10 cellular contexts compared by ENCODE assay signal in the genomic region with DNA sequence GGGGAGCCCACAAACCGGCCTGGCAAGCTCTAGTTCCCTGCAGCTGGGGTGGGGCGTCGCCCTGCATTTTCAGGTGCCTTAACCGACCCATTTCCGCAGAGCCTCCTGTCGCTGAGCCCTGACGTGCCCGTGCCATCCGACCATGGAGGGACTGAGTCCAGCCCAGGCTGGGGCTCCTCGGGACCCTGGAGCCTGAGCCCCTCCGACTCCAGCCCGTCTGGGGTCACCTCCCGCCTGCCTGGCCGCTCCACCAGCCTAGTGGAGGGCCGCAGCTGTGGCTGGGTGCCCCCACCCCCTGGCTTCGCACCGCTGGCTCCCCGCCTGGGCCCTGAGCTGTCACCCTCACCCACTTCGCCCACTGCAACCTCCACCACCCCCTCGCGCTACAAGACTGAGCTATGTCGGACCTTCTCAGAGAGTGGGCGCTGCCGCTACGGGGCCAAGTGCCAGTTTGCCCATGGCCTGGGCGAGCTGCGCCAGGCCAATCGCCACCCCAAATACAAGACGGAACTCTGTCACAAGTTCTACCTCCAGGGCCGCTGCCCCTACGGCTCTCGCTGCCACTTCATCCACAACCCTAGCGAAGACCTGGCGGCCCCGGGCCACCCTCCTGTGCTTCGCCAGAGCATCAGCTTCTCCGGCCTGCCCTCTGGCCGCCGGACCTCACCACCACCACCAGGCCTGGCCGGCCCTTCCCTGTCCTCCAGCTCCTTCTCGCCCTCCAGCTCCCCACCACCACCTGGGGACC. TPM values are rescaled to one million over a fixed set of nuclear protein-coding genes. Genes with fewer than 3 reads are reported as not detected.
DNase-seq lines count a peak whose midpoint lies in the region; ATAC-seq, FAIRE-seq and TF ChIP-seq lines count a peak whose summit lies in the region.
"Had no signal": no experiment of that assay in that cellular context is flagged by ENCODE, and none has a peak within 500 bp of the region (broad histone marks: within the 10 kb centered on the region; RNA-seq: fewer than 3 reads in every experiment).

No MANE protein-coding gene starts in this region.

- FAIRE-seq in H1 (lab: Jason Lieb, UNC), result no peak
- FAIRE-seq: A204.1, colon had no signal

- H3K23ac ChIP-seq in H1 (ENCODE audit: insufficient read length), result no peak overlapping the region

- H3K9ac ChIP-seq in H1 (replicated peaks in 1 of 4; ENCODE audit: extremely low read depth in 1 of 4, low read depth in 3 of 4, low read length in 3 of 4), result peak overlapping the region in 2 of 4 experiments; percentile 64 to 77; a peak in 3 of 7 replicates
- H3K9ac ChIP-seq in mucosa of rectum (ENCODE audit: low read depth in 1 of 2, low read length in 2 of 2), result peak overlapping the region; percentile 98 to 99

- H4K91ac ChIP-seq in H1 (replicated peaks; ENCODE audit: insufficient read length, low read length), result no peak overlapping the region

- H3K79me2 ChIP-seq in H1 (ENCODE audit: control insufficient read depth in 1 of 2, insufficient read depth in 2 of 2, low read length in 2 of 2), result peaks cover 0 to 20% of the 10 kb centered on the region in 2 experiments; a peak in 1 of 4 replicates

- H4K8ac ChIP-seq in H1 (ENCODE audit: extremely low read depth, insufficient read depth, low read length), result peak overlapping the region; percentile 83

- peaks cover 0 to 5% (median 0%) of the 10 kb centered on the region in 4 experiments; a peak in 1 of 8 replicates for H3K36me3 ChIP-seq in H1 (ENCODE audit: control insufficient read depth in 2 of 4, insufficient read depth in 4 of 4, low read length in 3 of 4)
- H3K36me3 ChIP-seq in mucosa of rectum (ENCODE audit: control insufficient read depth in 2 of 2, insufficient read depth in 2 of 2, low read length in 2 of 2), result peaks cover 12 to 18% of the 10 kb centered on the region in 2 donors
- H3K36me3 ChIP-seq in upper lobe of right lung, result peaks cover 18% of the 10 kb centered on the region

- no peak for TF ChIP-seq EP300 in H1 (IDR thresholded peaks at IDR 0.05; ENCODE audit: borderline replicate concordance in 1 of 2, low read depth in 2 of 2, low read length in 2 of 2)

- no peak overlapping the region for H3K18ac ChIP-seq in H1 (ENCODE audit: extremely low read depth, low read length)

- peaks cover 0 to 5% of the 10 kb centered on the region in 2 experiments for H4K20me1 ChIP-seq in H1 (replicated peaks in 1 of 2; ENCODE audit: control insufficient read depth in 1 of 2, insufficient read depth in 2 of 2, low read length in 2 of 2)

- H2BK120ac ChIP-seq in H1 (replicated peaks; ENCODE audit: low read depth, low read length), result no peak overlapping the region

- peak overlapping the region; percentile 81 to 84 for H3K4me2 ChIP-seq in H1 (ENCODE audit: insufficient read depth in 1 of 2, low read depth in 2 of 2, low read length in 2 of 2)

- DNase-seq in DMS53 (lab: John Stamatoyannopoulos, UW) (peak; percentile 82), DMS53 treated with DMSO at 0.1 percent for 48 hours (lab: John Stamatoyannopoulos, UW; ENCODE audit: unreplicated experiment) (no peak), H1 (ENCODE audit: low read depth in 1 of 2, low spot score in 2 of 2) (peak in 1 of 2 experiments; percentile 54), upper lobe of right lung (peak; percentile 85), kidney glomerular epithelial cell (lab: John Stamatoyannopoulos, UW) (no peak)
- DNase-seq in activated CD4-positive, alpha-beta T cell treated with anti-CD3 and anti-CD28 coated beads for 48 hours, result peak; percentile 72

- H3K4me3 ChIP-seq in H1 (ENCODE audit: extremely low read depth in 1 of 4, insufficient read depth in 2 of 4, low read depth in 3 of 4, low read length in 4 of 4) (peak overlapping the region; percentile 63 to 91 (median 84)), mucosa of rectum (ENCODE audit: low read length in 2 of 2) (peak overlapping the region; percentile 81 to 87), upper lobe of right lung (peak overlapping the region; percentile 97)

- H2AK5ac ChIP-seq in H1 (ENCODE audit: low read depth, low read length), result no peak overlapping the region; the same call in 1 of the 2 replicates

- TF ChIP-seq CTCF in H1 (IDR thresholded peaks at IDR 0.05; ENCODE audit: control extremely low read depth in 1 of 3, insufficient read depth in 1 of 3, low read depth in 1 of 3, low read length in 3 of 3) (no peak), upper lobe of right lung (IDR thresholded peaks at IDR 0.05) (no peak)

- peaks cover 23% of the 10 kb centered on the region for H3K23me2 ChIP-seq in H1 (ENCODE audit: low read depth, low read length)

- H3K79me1 ChIP-seq in H1 (ENCODE audit: low read depth, low read length), result no peaks in the 10 kb centered on the region

- H3K4me1 ChIP-seq in H1 (replicated peaks in 1 of 4; ENCODE audit: control insufficient read depth in 3 of 4, insufficient read depth in 4 of 4, low read length in 3 of 4), result peaks cover 10 to 41% (median 21%) of the 10 kb centered on the region in 4 experiments
- peaks cover 38 to 57% of the 10 kb centered on the region in 2 donors for H3K4me1 ChIP-seq in mucosa of rectum (ENCODE audit: control insufficient read depth in 2 of 2, insufficient read depth in 2 of 2, low read length in 2 of 2)
- H3K4me1 ChIP-seq in upper lobe of right lung, result peaks cover 33% of the 10 kb centered on the region

- H2BK5ac ChIP-seq in H1 (ENCODE audit: low read depth, low read length), result no peak overlapping the region

- H3K14ac ChIP-seq in H1 (ENCODE audit: insufficient read length), result no peak overlapping the region

- H2AFZ ChIP-seq in H1 (ENCODE audit: low read length), result no peak overlapping the region

- ATAC-seq in upper lobe of right lung (no peak), GM18907 (IDR thresholded peaks at IDR 0.05; ENCODE audit: unreplicated experiment) (no peak)

- no peak overlapping the region for H3K56ac ChIP-seq in H1 (replicated peaks; ENCODE audit: insufficient read length, low read depth, low read length)

- TF ChIP-seq RAD21 in H1 (IDR thresholded peaks at IDR 0.05 in 1 of 2, conservative IDR thresholded peaks at IDR 0.05 in 1 of 2; ENCODE audit: low read depth in 2 of 2, low read length in 2 of 2), result no peak

- no peak overlapping the region for H4K5ac ChIP-seq in H1 (ENCODE audit: insufficient read length, low read depth, low read length)

- H2BK20ac ChIP-seq in H1 (ENCODE audit: low read length), result no peak overlapping the region

- POLR2A ChIA-PET in H1 (lab: Charles Lee; ENCODE audit: partially characterized antibody), result interaction anchor here (0.6 to 14.3 kb wide), 16 partner anchors 9 to 1503 kb away, joined by 3 to 234 read pairs (median 4); partner anchors contain the start of genes MED29, PAF1, RPS16 and SUPT5H

- no peak overlapping the region for H3K27ac ChIP-seq in H1 (ENCODE audit: low read depth, low read length)
- peak overlapping the region; percentile 97 to 100 for H3K27ac ChIP-seq in mucosa of rectum (ENCODE audit: low read depth in 2 of 2, low read length in 2 of 2)
- H3K27ac ChIP-seq in upper lobe of right lung, result peak overlapping the region; percentile 100

- H3K9me3 ChIP-seq in H1 (ENCODE audit: insufficient read depth in 2 of 2, low read depth in 1 of 2, low read length in 1 of 2) (no peaks in the 10 kb centered on the region), mucosa of rectum (ENCODE audit: control insufficient read depth in 2 of 2, low read length in 2 of 2) (no peaks in the 10 kb centered on the region), upper lobe of right lung (no peaks in the 10 kb centered on the region)

- intact Hi-C loops in upper lobe of right lung (cut with DNase I), result no loop called here

- CTCF ChIA-PET in H1 (lab: Charles Lee; ENCODE audit: partially characterized antibody), result interaction anchor here (0.6 to 3.9 kb wide), 7 partner anchors 11 to 52 kb away, joined by 3 to 38 read pairs (median 3); partner anchors contain the start of gene RPS16

- 0 out of 2 replicates have a peak overlapping the region, but pooled peaks have one; percentile 75 for H2BK12ac ChIP-seq in H1 (ENCODE audit: low read depth, low read length)

- WGBS in H1 (ENCODE audit: extremely low coverage in 1 of 2, insufficient coverage in 1 of 2, insufficient read length in 1 of 2, insufficient replicate concordance in 2 of 2, low coverage in 1 of 2, low lambda C conversion rate in 2 of 2, missing lambda C conversion rate in 1 of 2), 2 experiments, result 78% methylated on average over 27 of the region's 41 CpGs; no CpG with 5 or more reads in 1 of the 2 experiments

- no peak overlapping the region for H3K4ac ChIP-seq in H1 (replicated peaks; ENCODE audit: insufficient read length, low read depth, low read length)

- no peaks in the 10 kb centered on the region for H3K27me3 ChIP-seq in H1 (replicated peaks in 1 of 4; ENCODE audit: control insufficient read depth in 3 of 4, extremely low read depth in 1 of 4, insufficient read depth in 3 of 4, low read length in 3 of 4)
- peaks cover 0 to 1% of the 10 kb centered on the region in 2 donors for H3K27me3 ChIP-seq in mucosa of rectum (ENCODE audit: control insufficient read depth in 2 of 2, insufficient read depth in 2 of 2, low read length in 2 of 2)
- no peaks in the 10 kb centered on the region for H3K27me3 ChIP-seq in upper lobe of right lung

- TF ChIP-seq POLR2A in H1 (IDR thresholded peaks at IDR 0.05; ENCODE audit: control extremely low read depth in 1 of 2, low read depth in 2 of 2, low read length in 2 of 2), result no peak; a peak in 1 of 3 replicates

- no peak overlapping the region; the same call in 1 of the 2 replicates for H2BK15ac ChIP-seq in H1 (ENCODE audit: low read length)

RNA-seq across cellular contexts. Expression of gene ZFP36, which starts 1.2 kb away (rescaled TPM):
- total RNA-seq in H1 (2021; fragmentation: NEBNext Ultra II Directional; extraction: Animal tissue kit (Norgen Biotek cat#: 25700)), result 10.9 and 12.2 TPM in 2 replicates
- 4.0 and 7.3 TPM in 2 replicates for polyA plus RNA-seq in H1 (2011; rRNA removed)
- polyA plus RNA-seq in H1 (2011; cell fraction: cytosol; rRNA removed), result 1.9 TPM
- polyA plus RNA-seq in H1 (2011; cell fraction: nucleus; rRNA removed), result 15.8 TPM
- polyA plus RNA-seq in H1 (2012, experiment 1 of 2), result 10.1 to 11.7 TPM (median 11.0 TPM) in 4 replicates
- polyA plus RNA-seq in H1 (2012, experiment 2 of 2), result 11.5 TPM
- polyA plus RNA-seq in H1 (2013, experiment 1 of 2), result 14.0 TPM
- 14.2 TPM for polyA plus RNA-seq in H1 (2013, experiment 2 of 2)
- polyA minus RNA-seq in H1 (2011; rRNA and poly(A)+ RNA removed), result 0.76 and 1.6 TPM in 2 replicates
- polyA minus RNA-seq in H1 (2011; cell fraction: cytosol; rRNA and poly(A)+ RNA removed), result 4.3 TPM
- polyA minus RNA-seq in H1 (2011; cell fraction: nucleus; rRNA and poly(A)+ RNA removed), result 22.0 TPM
- 224 TPM for total RNA-seq in upper lobe of right lung

RNA-seq across cellular contexts. Expression of gene PLEKHG2, which starts 4.7 kb away (rescaled TPM):
- 64.0 and 65.7 TPM in 2 replicates for total RNA-seq in H1 (2021; fragmentation: NEBNext Ultra II Directional; extraction: Animal tissue kit (Norgen Biotek cat#: 25700))
- 16.9 and 21.8 TPM in 2 replicates for polyA plus RNA-seq in H1 (2011; rRNA removed)
- polyA plus RNA-seq in H1 (2011; cell fraction: cytosol; rRNA removed), result 12.2 TPM
- polyA plus RNA-seq in H1 (2011; cell fraction: nucleus; rRNA removed), result 79.0 TPM
- 32.6 to 44.5 TPM (median 43.1 TPM) in 4 replicates for polyA plus RNA-seq in H1 (2012, experiment 1 of 2)
- 107 TPM for polyA plus RNA-seq in H1 (2012, experiment 2 of 2)
- 29.9 TPM for polyA plus RNA-seq in H1 (2013, experiment 1 of 2)
- 28.4 TPM for polyA plus RNA-seq in H1 (2013, experiment 2 of 2)
- polyA minus RNA-seq in H1 (2011; rRNA and poly(A)+ RNA removed), result 19.0 and 20.2 TPM in 2 replicates
- polyA minus RNA-seq in H1 (2011; cell fraction: cytosol; rRNA and poly(A)+ RNA removed), result 53.9 TPM
- 37.5 TPM for polyA minus RNA-seq in H1 (2011; cell fraction: nucleus; rRNA and poly(A)+ RNA removed)
- 32.4 TPM for total RNA-seq in upper lobe of right lung

RNA-seq across cellular contexts. Expression of gene MED29, which starts 16.6 kb away (rescaled TPM):
- total RNA-seq in H1 (2021; fragmentation: NEBNext Ultra II Directional; extraction: Animal tissue kit (Norgen Biotek cat#: 25700)), result 31.1 and 32.3 TPM in 2 replicates
- 52.5 and 71.4 TPM in 2 replicates for polyA plus RNA-seq in H1 (2011; rRNA removed)
- polyA plus RNA-seq in H1 (2011; cell fraction: cytosol; rRNA removed), result 52.3 TPM
- polyA plus RNA-seq in H1 (2011; cell fraction: nucleus; rRNA removed), result 31.6 TPM
- polyA plus RNA-seq in H1 (2012, experiment 1 of 2), result 24.5 to 29.2 TPM (median 25.3 TPM) in 4 replicates
- polyA plus RNA-seq in H1 (2012, experiment 2 of 2), result 22.1 TPM
- 23.1 TPM for polyA plus RNA-seq in H1 (2013, experiment 1 of 2)
- 22.7 TPM for polyA plus RNA-seq in H1 (2013, experiment 2 of 2)
- 28.2 and 33.6 TPM in 2 replicates for polyA minus RNA-seq in H1 (2011; rRNA and poly(A)+ RNA removed)
- 14.7 TPM for polyA minus RNA-seq in H1 (2011; cell fraction: cytosol; rRNA and poly(A)+ RNA removed)
- 29.0 TPM for polyA minus RNA-seq in H1 (2011; cell fraction: nucleus; rRNA and poly(A)+ RNA removed)
- 28.8 TPM for total RNA-seq in upper lobe of right lung

RNA-seq across cellular contexts. Expression of gene PAF1, which starts 16.9 kb away (rescaled TPM):
- total RNA-seq in H1 (2021; fragmentation: NEBNext Ultra II Directional; extraction: Animal tissue kit (Norgen Biotek cat#: 25700)), result 31.4 and 33.1 TPM in 2 replicates
- polyA plus RNA-seq in H1 (2011; rRNA removed), result 58.6 and 67.8 TPM in 2 replicates
- 40.0 TPM for polyA plus RNA-seq in H1 (2011; cell fraction: cytosol; rRNA removed)
- polyA plus RNA-seq in H1 (2011; cell fraction: nucleus; rRNA removed), result 36.3 TPM
- polyA plus RNA-seq in H1 (2012, experiment 1 of 2), result 39.0 to 40.5 TPM (median 39.8 TPM) in 4 replicates
- 12.1 TPM for polyA plus RNA-seq in H1 (2012, experiment 2 of 2)
- 25.0 TPM for polyA plus RNA-seq in H1 (2013, experiment 1 of 2)
- polyA plus RNA-seq in H1 (2013, experiment 2 of 2), result 22.3 TPM
- 15.7 and 16.5 TPM in 2 replicates for polyA minus RNA-seq in H1 (2011; rRNA and poly(A)+ RNA removed)
- polyA minus RNA-seq in H1 (2011; cell fraction: cytosol; rRNA and poly(A)+ RNA removed), result 22.2 TPM
- polyA minus RNA-seq in H1 (2011; cell fraction: nucleus; rRNA and poly(A)+ RNA removed), result 36.7 TPM
- total RNA-seq in upper lobe of right lung, result 33.3 TPM

RNA-seq across cellular contexts. Expression of gene RPS16, which starts 27.9 kb away (rescaled TPM):
- total RNA-seq in H1 (2021; fragmentation: NEBNext Ultra II Directional; extraction: Animal tissue kit (Norgen Biotek cat#: 25700)), result 2,433 and 2,482 TPM in 2 replicates
- 7,810 and 9,546 TPM in 2 replicates for polyA plus RNA-seq in H1 (2011; rRNA removed)
- 5,561 TPM for polyA plus RNA-seq in H1 (2011; cell fraction: cytosol; rRNA removed)
- polyA plus RNA-seq in H1 (2011; cell fraction: nucleus; rRNA removed), result 4,175 TPM
- 3,337 to 4,443 TPM (median 4,024 TPM) in 4 replicates for polyA plus RNA-seq in H1 (2012, experiment 1 of 2)
- 7,637 TPM for polyA plus RNA-seq in H1 (2012, experiment 2 of 2)
- 4,469 TPM for polyA plus RNA-seq in H1 (2013, experiment 1 of 2)
- 4,343 TPM for polyA plus RNA-seq in H1 (2013, experiment 2 of 2)
- polyA minus RNA-seq in H1 (2011; rRNA and poly(A)+ RNA removed), result 1,416 and 1,486 TPM in 2 replicates
- polyA minus RNA-seq in H1 (2011; cell fraction: cytosol; rRNA and poly(A)+ RNA removed), result 1,670 TPM
- 1,057 TPM for polyA minus RNA-seq in H1 (2011; cell fraction: nucleus; rRNA and poly(A)+ RNA removed)
- total RNA-seq in upper lobe of right lung, result 1,446 TPM

Comparison
In these comparisons a context has a peak if more than half of its experiments do, and no peak if none do; other contexts are left out.
1. DNase-seq: peak in DMS53 (single experiment), activated CD4-positive, alpha-beta T cell treated with anti-CD3 and anti-CD28 coated beads for 48 hours (single experiment) and upper lobe of right lung (single experiment); none in DMS53 treated with DMSO at 0.1 percent for 48 hours (single experiment) and kidney glomerular epithelial cell (single experiment).
2. RNA of gene ZFP36, which starts 1.2 kb away (total RNA-seq): 224 TPM in upper lobe of right lung (single experiment); 10.9 to 12.2 TPM in H1; every median in the first group is over 10 times any median in the second.
3. Peak in every context shown above with its lines, with median percentiles within 50 percentile points of each other: H3K4me3 ChIP-seq.